In genomic region chr12:114501474-114501807, GRCh38 we compare ENCODE assay signal across 17 cellular contexts.
"Had no signal": no experiment of that assay in that cellular context is flagged by ENCODE, and none has a peak within 500 bp of the region (broad histone marks: within the 10 kb centered on the region; RNA-seq: fewer than 3 reads in every experiment).

No MANE protein-coding gene starts in this region.

- H3K9ac ChIP-seq: parathyroid adenoma had no signal

- H3K36me3 ChIP-seq: adrenal gland, breast epithelium, gastroesophageal sphincter, thoracic aorta, upper lobe of right lung had no signal

- H3K9me3 ChIP-seq: adrenal gland, breast epithelium, gastroesophageal sphincter, thoracic aorta, upper lobe of right lung had no signal

- ATAC-seq: activated naive CD4-positive, alpha-beta T cell treated with anti-CD3 and anti-CD28 coated beads, Interleukin-2, amount 50 U/mL, for 72 hours; esophagus mucosa; gastroesophageal sphincter; naive thymus-derived CD8-positive, alpha-beta T cell; sciatic nerve; stimulated activated effector memory CD8-positive, alpha-beta T cell treated with anti-CD3 and anti-CD28 coated beads, Interleukin-12 subunit alpha, Interleukin-12 subunit beta, amount 100 ng/mL, for 72 hours; upper lobe of right lung had no signal

- H3K4me3 ChIP-seq: adrenal gland, breast epithelium, coronary artery, gastroesophageal sphincter, thoracic aorta, upper lobe of right lung had no signal

- DNase-seq: activated CD4-positive, alpha-beta T cell treated with anti-CD3 and anti-CD28 coated beads, Interleukin-2, amount 50 U/mL, for 4 hours; activated CD4-positive, CD25-positive, alpha-beta regulatory T cell treated with anti-CD3 and anti-CD28 coated beads, Interleukin-2, amount 50 U/mL, for 72 hours; activated gamma-delta T cell treated with Interleukin-2 at 50 U/mL for 16 hours; adrenal gland; effector CD4-positive, alpha-beta T cell; naive thymus-derived CD8-positive, alpha-beta T cell; stimulated activated CD4-positive, alpha-beta T cell treated with anti-CD3 and anti-CD28 coated beads, Interleukin-4, amount 100 ng/mL, for 24 hours; upper lobe of right lung had no signal

- H3K79me2 ChIP-seq: parathyroid adenoma had no signal

- H3K27ac ChIP-seq: adrenal gland, breast epithelium, coronary artery, gastroesophageal sphincter, parathyroid adenoma, thoracic aorta, upper lobe of right lung had no signal

- H2AFZ ChIP-seq: parathyroid adenoma had no signal

- H3K4me1 ChIP-seq: adrenal gland, breast epithelium, gastroesophageal sphincter, parathyroid adenoma, upper lobe of right lung had no signal
